In the genomic region with DNA sequence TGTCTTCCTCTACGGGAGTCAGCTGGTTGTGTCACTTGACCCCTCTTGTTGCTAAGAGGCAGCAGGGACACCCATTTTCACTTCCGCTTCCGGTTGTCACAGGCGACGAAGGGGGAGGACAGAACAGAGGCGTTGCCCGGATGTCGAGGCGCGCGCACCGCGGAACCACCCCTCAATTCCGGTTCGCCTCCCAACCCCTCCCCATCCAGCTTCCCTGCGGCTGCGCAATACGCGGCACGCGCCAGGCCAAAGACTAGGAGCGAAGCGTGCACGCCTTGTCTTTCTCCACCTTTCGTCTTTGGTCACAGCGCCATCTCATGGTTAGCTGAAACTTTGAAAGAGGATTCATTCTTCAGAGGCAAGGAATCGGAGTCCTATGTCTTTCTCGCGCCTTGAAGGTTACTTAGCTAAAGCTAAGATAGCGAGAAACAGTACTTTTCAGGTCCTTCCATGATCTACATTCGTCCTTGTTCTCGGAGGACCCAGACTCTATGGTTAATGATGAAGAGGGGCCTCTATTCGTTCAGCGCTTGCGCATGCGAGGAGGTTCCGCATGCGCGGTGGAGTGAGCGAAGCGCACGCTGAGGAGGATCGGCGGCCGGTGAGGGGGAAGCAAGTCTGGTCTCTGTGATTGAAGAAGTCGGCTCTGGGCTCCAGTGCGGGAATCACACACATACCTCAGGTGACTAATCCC, we compare ENCODE assay signal across 1 cellular context.
TF ChIP-seq lines count a peak whose summit lies in the region.

TSS of gene ATP6V1D (minus strand) at position 30 of the 694 bp plus-strand sequence. CDS start 106 bp downstream, outside the sequence.
TSS of gene EIF2S1 (plus strand) at position 554 of the 694 bp plus-strand sequence. CDS start 4,440 bp downstream, outside the sequence.

TF ChIP-seq in K562, 482 proteins besides CTCF, POLR2A, EP300 and RAD21 (continued from another document and continues in another):
- TF ChIP-seq MLLT1 (IDR thresholded peaks at IDR 0.05): no peak
- no peak for TF ChIP-seq FOXA3 (CRISPR knock-in tag; conservative IDR thresholded peaks at IDR 0.05 in 1 of 2, IDR thresholded peaks at IDR 0.05 in 1 of 2)
- TF ChIP-seq ZNF175 (CRISPR knock-in tag; IDR thresholded peaks at IDR 0.05; ENCODE audit: low read depth): no peak
- TF ChIP-seq CEBPG (CRISPR knock-in tag; IDR thresholded peaks at IDR 0.05): no peak
- no peak for TF ChIP-seq CEBPG (tag; conservative IDR thresholded peaks at IDR 0.05 in 1 of 2, IDR thresholded peaks at IDR 0.05 in 1 of 2)
- TF ChIP-seq JUNB (CRISPR knock-in tag; conservative IDR thresholded peaks at IDR 0.05): no peak
- no peak for TF ChIP-seq MTA2 (IDR thresholded peaks at IDR 0.05; ENCODE audit: low read depth)
- no peak for TF ChIP-seq ZSCAN32 (CRISPR knock-in tag; IDR thresholded peaks at IDR 0.05)
- TF ChIP-seq U2AF1 (optimal IDR thresholded peaks at IDR 0.05; ENCODE audit: low read depth, low read length): no peak
- TF ChIP-seq, protein P1, sequence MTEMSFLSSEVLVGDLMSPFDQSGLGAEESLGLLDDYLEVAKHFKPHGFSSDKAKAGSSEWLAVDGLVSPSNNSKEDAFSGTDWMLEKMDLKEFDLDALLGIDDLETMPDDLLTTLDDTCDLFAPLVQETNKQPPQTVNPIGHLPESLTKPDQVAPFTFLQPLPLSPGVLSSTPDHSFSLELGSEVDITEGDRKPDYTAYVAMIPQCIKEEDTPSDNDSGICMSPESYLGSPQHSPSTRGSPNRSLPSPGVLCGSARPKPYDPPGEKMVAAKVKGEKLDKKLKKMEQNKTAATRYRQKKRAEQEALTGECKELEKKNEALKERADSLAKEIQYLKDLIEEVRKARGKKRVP (CRISPR knock-in tag; IDR thresholded peaks at IDR 0.05): no peak
- TF ChIP-seq OTX1 (CRISPR knock-in tag; IDR thresholded peaks at IDR 0.05): no peak
- TF ChIP-seq DMBX1 (CRISPR knock-in tag; IDR thresholded peaks at IDR 0.05; ENCODE audit: borderline replicate concordance): no peak
- TF ChIP-seq SMARCE1 (IDR thresholded peaks at IDR 0.05): no peak
- no peak for TF ChIP-seq ARID3B (CRISPR knock-in tag; IDR thresholded peaks at IDR 0.05; ENCODE audit: borderline replicate concordance)
- TF ChIP-seq U2AF2 (optimal IDR thresholded peaks at IDR 0.05; ENCODE audit: low read depth, low read length): no peak
- TF ChIP-seq ZFX (CRISPR knock-in tag; IDR thresholded peaks at IDR 0.05): no peak
- no peak for TF ChIP-seq KAT8 (IDR thresholded peaks at IDR 0.05; ENCODE audit: low read depth)
- no peak for TF ChIP-seq ZNF3 (CRISPR knock-in tag; IDR thresholded peaks at IDR 0.05)
- TF ChIP-seq IRF2 (CRISPR knock-in tag; IDR thresholded peaks at IDR 0.05): no peak
- peak; percentile 27 for TF ChIP-seq BRD9 (IDR thresholded peaks at IDR 0.05; ENCODE audit: low read depth, partially characterized antibody)
- no peak for TF ChIP-seq ZNF263 (CRISPR knock-in tag; IDR thresholded peaks at IDR 0.05; ENCODE audit: borderline replicate concordance)
- peak; percentile 91 for TF ChIP-seq NR2C2 (CRISPR knock-in tag; IDR thresholded peaks at IDR 0.05)
- TF ChIP-seq NR2C2 (tag; IDR thresholded peaks at IDR 0.05): peak; percentile 99
- TF ChIP-seq FOXM1 (IDR thresholded peaks at IDR 0.05; ENCODE audit: low read depth): no peak
- TF ChIP-seq FOXM1 (CRISPR knock-in tag; IDR thresholded peaks at IDR 0.05; ENCODE audit: low read depth): no peak
- TF ChIP-seq KDM5B (IDR thresholded peaks at IDR 0.05; ENCODE audit: insufficient replicate concordance, low read depth, low read length): peak; percentile 72
- no peak for TF ChIP-seq EHMT2 (IDR thresholded peaks at IDR 0.05)
- no peak for TF ChIP-seq PRPF4 (IDR thresholded peaks at IDR 0.05; ENCODE audit: insufficient read depth, low read depth, low read length, poor library complexity, severe bottlenecking)
- TF ChIP-seq NCOA1 (IDR thresholded peaks at IDR 0.05; ENCODE audit: low read depth): no peak
- no peak for TF ChIP-seq EWSR1 (IDR thresholded peaks at IDR 0.05; ENCODE audit: borderline replicate concordance, low read depth, partially characterized antibody)
- TF ChIP-seq GTF2F1 (IDR thresholded peaks at IDR 0.05; ENCODE audit: low read depth, low read length): no peak
- peak; percentile 83 for TF ChIP-seq L3MBTL2 (IDR thresholded peaks at IDR 0.05)
- TF ChIP-seq SOX6 (IDR thresholded peaks at IDR 0.05): peak; percentile 53; the same call in 1 of the 2 replicates
- TF ChIP-seq ZNF431 (CRISPR knock-in tag; IDR thresholded peaks at IDR 0.05): no peak
- no peak for TF ChIP-seq ZNF584 (CRISPR knock-in tag; IDR thresholded peaks at IDR 0.05; ENCODE audit: low read depth)
- TF ChIP-seq IRF1 (CRISPR knock-in tag; IDR thresholded peaks at IDR 0.05; ENCODE audit: borderline replicate concordance): no peak
- peak; percentile 96 for TF ChIP-seq NR2C1 (IDR thresholded peaks at IDR 0.05)
- peak; percentile 98 for TF ChIP-seq NR2C1 (tag; IDR thresholded peaks at IDR 0.05)
- no peak for TF ChIP-seq ZKSCAN8 (CRISPR knock-in tag; IDR thresholded peaks at IDR 0.05)
- TF ChIP-seq ZNF780A (CRISPR knock-in tag; IDR thresholded peaks at IDR 0.05): no peak
- TF ChIP-seq ZFP1 (CRISPR knock-in tag; IDR thresholded peaks at IDR 0.05): no peak
- no peak for TF ChIP-seq ZNF232 (CRISPR knock-in tag; IDR thresholded peaks at IDR 0.05)
- no peak for TF ChIP-seq CREB5 (CRISPR knock-in tag; IDR thresholded peaks at IDR 0.05)
- TF ChIP-seq, protein P2, sequence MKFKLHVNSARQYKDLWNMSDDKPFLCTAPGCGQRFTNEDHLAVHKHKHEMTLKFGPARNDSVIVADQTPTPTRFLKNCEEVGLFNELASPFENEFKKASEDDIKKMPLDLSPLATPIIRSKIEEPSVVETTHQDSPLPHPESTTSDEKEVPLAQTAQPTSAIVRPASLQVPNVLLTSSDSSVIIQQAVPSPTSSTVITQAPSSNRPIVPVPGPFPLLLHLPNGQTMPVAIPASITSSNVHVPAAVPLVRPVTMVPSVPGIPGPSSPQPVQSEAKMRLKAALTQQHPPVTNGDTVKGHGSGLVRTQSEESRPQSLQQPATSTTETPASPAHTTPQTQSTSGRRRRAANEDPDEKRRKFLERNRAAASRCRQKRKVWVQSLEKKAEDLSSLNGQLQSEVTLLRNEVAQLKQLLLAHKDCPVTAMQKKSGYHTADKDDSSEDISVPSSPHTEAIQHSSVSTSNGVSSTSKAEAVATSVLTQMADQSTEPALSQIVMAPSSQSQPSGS (CRISPR knock-in tag; IDR thresholded peaks at IDR 0.05): no peak
- no peak for TF ChIP-seq RHOXF2B (CRISPR knock-in tag; conservative IDR thresholded peaks at IDR 0.05)
- peak; percentile 80; the same call in 1 of the 2 replicates for TF ChIP-seq RAD51 (IDR thresholded peaks at IDR 0.05; ENCODE audit: borderline replicate concordance, low read depth)
- TF ChIP-seq MBD1 (CRISPR knock-in tag; IDR thresholded peaks at IDR 0.05): no peak
- peak; percentile 84 for TF ChIP-seq SPI1 (IDR thresholded peaks at IDR 0.05; ENCODE audit: borderline replicate concordance, low read depth, low read length)
- no peak for TF ChIP-seq KHSRP (IDR thresholded peaks at IDR 0.05)
- TF ChIP-seq E2F4 (CRISPR knock-in tag; IDR thresholded peaks at IDR 0.05; ENCODE audit: low read depth): no peak
- no peak for TF ChIP-seq ZNF41 (CRISPR knock-in tag; conservative IDR thresholded peaks at IDR 0.05)
- peak; percentile 58 to 89 (median 63); a peak in 4 of 6 replicates for TF ChIP-seq ZBTB11 (CRISPR knock-in tag; IDR thresholded peaks at IDR 0.05)
- no peak for TF ChIP-seq BCL6 (CRISPR knock-in tag; IDR thresholded peaks at IDR 0.05)
